ENCODE assay signal across 13 cellular contexts in the genomic region with DNA sequence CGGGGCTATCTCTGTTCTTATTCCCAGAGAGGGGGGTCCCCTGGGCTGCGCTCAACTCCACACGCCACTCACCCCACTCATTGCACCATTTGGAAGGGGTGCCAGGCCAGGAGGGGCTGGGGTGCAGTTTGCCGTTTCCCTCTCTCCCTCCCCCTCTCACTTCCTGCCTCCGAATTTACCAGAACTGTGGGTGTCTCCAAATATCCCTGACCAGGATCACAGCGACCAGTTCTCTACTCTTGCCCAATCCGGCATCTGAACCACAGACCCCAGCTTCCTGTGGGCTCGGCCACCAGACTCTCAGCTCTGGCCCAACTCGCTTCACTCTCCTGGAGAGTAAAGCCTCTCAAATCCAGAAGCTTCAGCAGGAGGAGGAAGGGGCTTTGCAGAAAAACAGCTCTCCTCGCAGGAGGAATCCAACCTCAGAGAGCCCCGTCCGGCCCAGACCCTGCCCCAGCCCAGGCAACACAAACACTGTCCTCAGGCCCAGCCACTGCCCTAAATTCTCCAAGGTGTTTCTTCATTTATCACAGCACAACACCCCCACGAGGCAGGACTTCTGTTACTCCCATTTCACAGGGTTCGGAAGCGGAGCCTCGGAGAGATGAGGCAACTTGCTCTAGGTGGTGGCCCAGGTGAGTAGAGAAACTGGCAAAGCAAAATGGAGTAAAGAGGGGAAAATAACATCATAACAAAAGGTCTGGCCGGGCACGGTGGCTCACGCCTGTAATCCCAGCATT. TPM values are rescaled to one million over a fixed set of nuclear protein-coding genes. Genes with fewer than 3 reads are reported as not detected.
DNase-seq lines count a peak whose midpoint lies in the region; ATAC-seq and TF ChIP-seq lines count a peak whose summit lies in the region.
"Had no signal": no experiment of that assay in that cellular context is flagged by ENCODE, and none has a peak within 500 bp of the region (broad histone marks: within the 10 kb centered on the region; RNA-seq: fewer than 3 reads in every experiment).

No MANE protein-coding gene starts in this region.

- H3K27me3 ChIP-seq in Caco-2 (replicated peaks; ENCODE audit: control insufficient read depth, insufficient read depth, low read length), result no peaks in the 10 kb centered on the region

- H3K9me3 Mint-ChIP-seq in Caco-2 (ENCODE audit: unreplicated experiment) (no peaks in the 10 kb centered on the region), nephron progenitor cell (peaks cover 5% of the 10 kb centered on the region)

- H3K27me3 Mint-ChIP-seq in Caco-2 (ENCODE audit: insufficient read depth, unreplicated experiment) (no peaks in the 10 kb centered on the region), nephron progenitor cell (ENCODE audit: low read depth, poor library complexity) (peaks cover 7% of the 10 kb centered on the region)

- CTCF ChIA-PET in Caco-2 (lab: Charles Lee), result interaction anchor here (0.9 to 1.0 kb wide), 3 partner anchors 25 to 69 kb away, joined by 4 to 9 read pairs (median 6); no protein-coding TSS in a partner anchor

- H3K9me3 ChIP-seq in Caco-2, result no peaks in the 10 kb centered on the region

- H3K36me3 Mint-ChIP-seq in Caco-2 (ENCODE audit: insufficient read depth, unreplicated experiment), result no peaks in the 10 kb centered on the region
- peaks cover 5% of the 10 kb centered on the region for H3K36me3 Mint-ChIP-seq in nephron progenitor cell (ENCODE audit: low read depth)
- H3K36me3 Mint-ChIP-seq: brain had no signal

- H3K36me3 ChIP-seq in Caco-2 (ENCODE audit: control insufficient read depth, insufficient read depth, low read length), result no peaks in the 10 kb centered on the region

- H3K4me1 Mint-ChIP-seq in Caco-2 (ENCODE audit: low read depth, unreplicated experiment), result peaks cover 7% of the 10 kb centered on the region
- H3K4me1 Mint-ChIP-seq in nephron progenitor cell, result peaks cover 24% of the 10 kb centered on the region
- H3K4me1 Mint-ChIP-seq: brain had no signal

- POLR2A ChIA-PET in Caco-2 (lab: Charles Lee), result interaction anchor here (0.6 to 1.2 kb wide), 3 partner anchors 79 to 1180 kb away, joined by 3 to 4 read pairs (median 3); a partner anchor contains a TSS

- DNase-seq in Caco-2 (peak; percentile 13 to 42), NOMO-1 treated with DMSO at 0.1 percent for 48 hours (lab: John Stamatoyannopoulos, UW; ENCODE audit: unreplicated experiment) (peak; percentile 94), left cardiac atrium (peak; percentile 43), nephron progenitor cell (no peak), GM19240 (ENCODE audit: insufficient read length, low spot score) (no peak), NCI-H524 (lab: John Stamatoyannopoulos, UW) (no peak), GM19238 (ENCODE audit: insufficient read length, low spot score) (no peak), LoVo (ENCODE audit: low spot score) (no peak)
- DNase-seq: activated naive CD4-positive, alpha-beta T cell; HCEC 1CT; SHP77 treated with DMSO at 0.1 percent for 48 hours had no signal

- H3K4me1 ChIP-seq in Caco-2, result peaks cover 21% of the 10 kb centered on the region
- H3K4me1 ChIP-seq: parathyroid adenoma had no signal

- no peak overlapping the region for H3K27ac Mint-ChIP-seq in Caco-2 (ENCODE audit: unreplicated experiment)
- H3K27ac Mint-ChIP-seq in nephron progenitor cell, result peak overlapping the region; percentile 76

- no peak overlapping the region for H3K4me3 ChIP-seq in Caco-2 (ENCODE audit: low read depth, low read length)

- H3K4me3 Mint-ChIP-seq in Caco-2 (ENCODE audit: unreplicated experiment) (peak overlapping the region; percentile 58), nephron progenitor cell (no peak overlapping the region)

- ATAC-seq in left cardiac atrium, result peak; percentile 53 to 71

- BruUV-seq in Caco-2 (replicated peaks; lab: Mats Ljungman, UMichigan), result TSS peak; percentile 38

- intact Hi-C loops in Caco-2 (cut with micrococcal nuclease; ENCODE audit: unreplicated experiment) (no loop called here), left cardiac atrium (cut with DNase I) (no loop called here)

- TF ChIP-seq CTCF in Caco-2 (IDR thresholded peaks at IDR 0.05; ENCODE audit: insufficient read depth in 1 of 2, low read depth in 1 of 2, low read length in 1 of 2, severe bottlenecking in 1 of 2, unreplicated experiment in 1 of 2) (no peak), nephron progenitor cell (IDR thresholded peaks at IDR 0.05) (no peak)

RNA-seq across cellular contexts. Expression of a gene that starts 0.4 kb away (rescaled TPM):
- total RNA-seq in Caco-2 (2022), result 12.8 and 14.3 TPM in 2 replicates
- total RNA-seq in left cardiac atrium, result under 1 TPM; 0.62 to 0.68 TPM

RNA-seq across cellular contexts. Expression of a gene that starts 35.0 kb away (rescaled TPM):
- total RNA-seq in Caco-2 (2022) (not detected in 2 replicates), left cardiac atrium (10 to 100 TPM in 1 of 2 donors, 1 to 10 TPM in 1; 6.6 to 13.4 TPM)

Comparison
In these comparisons a context has a peak if more than half of its experiments do, and no peak if none do; other contexts are left out.
1. DNase-seq: peak in Caco-2 (2 of 2), NOMO-1 treated with DMSO at 0.1 percent for 48 hours (single experiment) and left cardiac atrium (single experiment); none in nephron progenitor cell (single experiment), GM19240 (single experiment), NCI-H524 (0 of 2), GM19238 (single experiment) and LoVo (single experiment).